In the genomic region with DNA sequence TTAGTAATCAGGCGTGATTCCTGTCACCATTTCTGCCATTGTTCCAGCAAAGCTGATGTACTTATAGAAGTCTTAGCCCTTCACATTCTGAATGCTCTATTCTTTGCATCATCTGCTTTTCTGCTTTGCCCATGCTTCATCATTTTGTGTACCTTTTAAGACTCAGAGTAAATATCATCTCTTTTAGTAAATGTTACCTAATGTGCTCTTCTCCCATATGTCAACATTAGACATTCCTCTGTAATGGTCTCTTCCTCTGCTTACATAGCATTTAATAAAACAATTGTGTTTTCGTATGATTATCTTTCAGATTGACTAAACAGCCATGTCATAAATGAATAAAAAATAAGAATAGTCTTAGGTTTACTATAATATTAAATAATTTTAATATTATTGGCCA, we compare ENCODE assay signal across 22 cellular contexts.
"Had no signal": no experiment of that assay in that cellular context is flagged by ENCODE, and none has a peak within 500 bp of the region (broad histone marks: within the 10 kb centered on the region; RNA-seq: fewer than 3 reads in every experiment).

No MANE protein-coding gene starts in this region.

- H3K9me3 ChIP-seq: left lung, lower lobe of right lung, pancreas, prostate gland, sigmoid colon, spleen, tibial nerve, uterus had no signal

- H3K4me3 ChIP-seq: left lung, lower lobe of right lung, pancreas, prostate gland, sigmoid colon, spleen, tibial nerve, uterus had no signal

- H3K36me3 ChIP-seq: left lung, lower lobe of right lung, pancreas, prostate gland, sigmoid colon, spleen, tibial nerve, uterus had no signal

- DNase-seq: immature natural killer cell; kidney; left colon; left lung; lower lobe of right lung; mammary epithelial cell; mesenchymal stem cell; naive thymus-derived CD8-positive, alpha-beta T cell; nucleus accumbens; pancreas; posterior cingulate gyrus; retina; right cardiac atrium; sigmoid colon; small intestine; spleen; stimulated activated CD4-positive, alpha-beta T cell treated with anti-CD3 and anti-CD28 coated beads, Interleukin-4, amount 100 ng/mL, for 24 hours; stimulated activated naive CD4-positive, alpha-beta T cell; substantia nigra; uterus had no signal

- H3K4me1 ChIP-seq: left lung, lower lobe of right lung, pancreas, prostate gland, sigmoid colon, spleen, tibial nerve, uterus had no signal

- H3K27ac ChIP-seq: left lung, lower lobe of right lung, pancreas, prostate gland, sigmoid colon, spleen, tibial nerve, uterus had no signal

- H3K27me3 ChIP-seq: left lung, pancreas, sigmoid colon, spleen, tibial nerve, uterus had no signal
